ENCODE assay signal across 8 cellular contexts in genomic region chr7:47474937-47475879, GRCh38.
A peak's percentile ranks its signal among the peaks of the same experiment; 100 is the strongest.
DNase-seq lines count a peak whose midpoint lies in the region; FAIRE-seq and TF ChIP-seq lines count a peak whose summit lies in the region.

No MANE protein-coding gene starts in this region.

- TF ChIP-seq POLR2A in H54 (IDR thresholded peaks at IDR 0.05; ENCODE audit: low read depth, low read length) = peak; percentile 46

- intact Hi-C loops in cardiac septum (cut with DNase I) = loop anchor here (10.0 kb wide), 1 partner anchor 140 kb away; no protein-coding TSS in a partner anchor

- TF ChIP-seq RAD21 in Ishikawa (IDR thresholded peaks at IDR 0.05; ENCODE audit: low read depth) = peak; percentile 45

- peak; percentile 96 for TF ChIP-seq EP300 in Ishikawa (IDR thresholded peaks at IDR 0.05; ENCODE audit: borderline replicate concordance)

- FAIRE-seq in H54 (lab: Jason Lieb, UNC) = peak; percentile 62

- DNase-seq in activated T-cell treated with anti-CD3 and anti-CD28 coated beads for 48 hours (ENCODE audit: low read depth) (peak; percentile 18), H54 (ENCODE audit: insufficient read length, low spot score) (peak; percentile 100), UCSD-AML1 (lab: John Stamatoyannopoulos, UW; ENCODE audit: unreplicated experiment) (peak; percentile 66), cardiac septum (ENCODE audit: low spot score) (peak; percentile 91), renal cortical epithelial cell (ENCODE audit: low read depth) (peak; percentile 98), NCI-H446 treated with DMSO at 0.1 percent for 48 hours (lab: John Stamatoyannopoulos, UW) (no peak)
- DNase-seq in activated T-cell treated with anti-CD3 and anti-CD28 coated beads, Interleukin-2, amount 50 U/mL, for 1 hour = no peak

TF ChIP-seq in Ishikawa, 13 proteins besides CTCF, POLR2A, EP300 and RAD21:
- TF ChIP-seq USF1 (IDR thresholded peaks at IDR 0.05) = peak; percentile 53
- peak; percentile 91 for TF ChIP-seq CEBPB (IDR thresholded peaks at IDR 0.05)
- no peak for TF ChIP-seq REST (IDR thresholded peaks at IDR 0.05; ENCODE audit: low read depth)
- peak; percentile 90 for TF ChIP-seq FOXM1 (IDR thresholded peaks at IDR 0.05; ENCODE audit: borderline replicate concordance, low read depth)
- TF ChIP-seq YY1 (IDR thresholded peaks at IDR 0.05; ENCODE audit: low read depth) = peak; percentile 68
- peak; percentile 89 for TF ChIP-seq NFIC (IDR thresholded peaks at IDR 0.05)
- no peak for TF ChIP-seq CREB1 (IDR thresholded peaks at IDR 0.05; ENCODE audit: low read depth)
- TF ChIP-seq TCF12 (IDR thresholded peaks at IDR 0.05; ENCODE audit: low read depth) = peak; percentile 97
- TF ChIP-seq MAX (IDR thresholded peaks at IDR 0.05) = peak; percentile 88
- TF ChIP-seq TAF1 (IDR thresholded peaks at IDR 0.05; ENCODE audit: low read depth) = peak; percentile 32; the same call in 1 of the 2 replicates
- peak; percentile 82 for TF ChIP-seq TEAD4 (IDR thresholded peaks at IDR 0.05)
- peak; percentile 84; the same call in 1 of the 2 replicates for TF ChIP-seq ZBTB7A (IDR thresholded peaks at IDR 0.05; ENCODE audit: low read depth)
- 0 out of 2 replicates have a peak, but pooled peaks have one; percentile 25 for TF ChIP-seq EGR1 (IDR thresholded peaks at IDR 0.05)

Comparison
In these comparisons a context has a peak if more than half of its experiments do, and no peak if none do; other contexts are left out.
1. DNase-seq: peak in activated T-cell treated with anti-CD3 and anti-CD28 coated beads for 48 hours (single experiment), H54 (single experiment), UCSD-AML1 (single experiment), cardiac septum (single experiment) and renal cortical epithelial cell (single experiment); none in activated T-cell treated with anti-CD3 and anti-CD28 coated beads, Interleukin-2, amount 50 U/mL, for 1 hour (single experiment) and NCI-H446 treated with DMSO at 0.1 percent for 48 hours (single experiment).